In genomic region chr10:133197786-133198185, GRCh38 we compare ENCODE assay signal across 1 cellular context.
TF ChIP-seq lines count a peak whose summit lies in the region.

No MANE protein-coding gene starts in this region.

TF ChIP-seq in HEK293T, 16 proteins besides CTCF, POLR2A, EP300 and RAD21 (continued from another document):
- TF ChIP-seq PKNOX1 (IDR thresholded peaks at IDR 0.05) (no peak), ELF4 (IDR thresholded peaks at IDR 0.05) (no peak), ZNF384 (IDR thresholded peaks at IDR 0.05) (no peak), FOXA1 (IDR thresholded peaks at IDR 0.05) (no peak), SUZ12 (IDR thresholded peaks at IDR 0.05) (no peak)
TF ChIP-seq in HEK293T: peak in this region for 0.
